Comparison of ENCODE assay signal across 23 cellular contexts in the genomic region with DNA sequence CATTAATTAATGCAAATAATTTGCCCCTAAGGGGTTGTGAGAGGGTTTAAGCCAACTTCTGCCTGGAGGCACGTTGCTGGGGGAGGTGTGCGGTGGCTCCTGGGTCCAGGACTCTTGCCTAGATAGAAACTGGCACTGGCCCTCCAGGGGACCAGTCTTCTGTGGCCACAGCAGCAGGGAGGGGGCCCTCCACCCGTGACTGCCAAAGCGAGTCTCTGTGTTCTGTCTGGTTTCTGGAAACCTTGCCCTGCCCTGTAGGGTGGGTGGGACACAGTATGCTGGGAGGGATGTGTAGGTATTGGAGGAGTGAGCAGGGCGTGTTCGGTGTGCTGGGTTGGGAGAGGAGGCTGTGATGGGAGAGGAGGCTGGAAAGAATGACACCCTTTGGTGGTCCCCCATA.
DNase-seq lines count a peak whose midpoint lies in the region; ATAC-seq, FAIRE-seq and TF ChIP-seq lines count a peak whose summit lies in the region.
"Had no signal": no experiment of that assay in that cellular context is flagged by ENCODE, and none has a peak within 500 bp of the region (broad histone marks: within the 10 kb centered on the region; RNA-seq: fewer than 3 reads in every experiment).

No MANE protein-coding gene starts in this region.

- no TSS peak for BruUV-seq in HepG2 (replicated peaks; lab: Mats Ljungman, UMichigan)

- TF ChIP-seq CTCF in right lobe of liver (IDR thresholded peaks at IDR 0.05) = no peak
- no peak for TF ChIP-seq CTCF in HepG2 (CRISPR knock-in tag; IDR thresholded peaks at IDR 0.05)
- TF ChIP-seq CTCF in coronary artery (IDR thresholded peaks at IDR 0.05) = no peak
- TF ChIP-seq CTCF in GM20000 (IDR thresholded peaks at IDR 0.05; ENCODE audit: extremely low read depth, missing control alignments) = no peak
- TF ChIP-seq CTCF in endothelial cell (IDR thresholded peaks at IDR 0.05; ENCODE audit: unreplicated experiment) = no peak

- CTCF ChIA-PET in HepG2 (lab: Yijun Ruan, JAX; ENCODE audit: low intra/inter-chr PET ratio, low total read pairs) = no interaction called here

- peaks cover 0 to 9% (median 0%) of the 10 kb centered on the region in 4 donors for H3K4me1 ChIP-seq in right lobe of liver
- H3K4me1 ChIP-seq in HepG2 (ENCODE audit: insufficient read depth, low read length) = peaks cover 23% of the 10 kb centered on the region

- POLR2A ChIA-PET in HepG2 (lab: Yijun Ruan, JAX) = interaction anchor here (1.4 kb wide), 1 partner anchor 31 kb away, joined by 3 read pairs; no protein-coding TSS in a partner anchor

- DNase-seq in right lobe of liver (peak in 2 of 3 donors; percentile 29 to 43), HepG2 (ENCODE audit: low spot score) (no peak), coronary artery (ENCODE audit: low spot score) (peak; percentile 68), mesenteric fat pad (ENCODE audit: low spot score) (peak; percentile 47), GM20000 (ENCODE audit: low spot score) (no peak), NCI-H748 (lab: John Stamatoyannopoulos, UW; ENCODE audit: unreplicated experiment) (no peak), endothelial cell (ENCODE audit: low spot score) (no peak)
- DNase-seq: activated CD4-positive, alpha-beta T cell treated with anti-CD3 and anti-CD28 coated beads, Interleukin-2, amount 10 ng/mL, durations not matched to agents 24 days and 14 days; activated gamma-delta T cell treated with Interleukin-2 at 50 U/mL for 16 hours; EL; GOT3; left ventricle myocardium superior; NCI-H1105; NCI-H2029 treated with DMSO at 0.1 percent for 48 hours; NCI-H345; OCI-M1; stimulated activated CD4-positive, alpha-beta T cell treated with anti-CD3 and anti-CD28 coated beads, Interleukin-4, amount 100 ng/mL, for 24 hours; T-helper 2 cell had no signal

- H3K27ac ChIP-seq in right lobe of liver (no peak overlapping the region), HepG2 (ENCODE audit: extremely low read length, insufficient read depth, low read length) (no peak overlapping the region), coronary artery (no peak overlapping the region)
- H3K27ac ChIP-seq: BLaER1 treated with 17β-estradiol and CSF1 and Interleukin-3, amounts not matched to agents 10 nM and 100 nM; body of pancreas; SJSA1 had no signal

- H3K27ac Mint-ChIP-seq in endothelial cell (ENCODE audit: unreplicated experiment) = no peak overlapping the region
- H3K27ac Mint-ChIP-seq: activated CD4-positive, alpha-beta T cell treated with anti-CD3 and anti-CD28 coated beads, Interleukin-2, amount 10 ng/mL, durations not matched to agents 24 days and 14 days had no signal

- no peaks in the 10 kb centered on the region for H3K27me3 Mint-ChIP-seq in endothelial cell (ENCODE audit: unreplicated experiment)

- no peak overlapping the region for H2AFZ ChIP-seq in HepG2 (ENCODE audit: low read length)

- H3K9me3 ChIP-seq in right lobe of liver (no peaks in the 10 kb centered on the region), HepG2 (ENCODE audit: low read length) (no peaks in the 10 kb centered on the region)
- H3K9me3 ChIP-seq: body of pancreas, mucosa of descending colon, SJSA1 had no signal

- H3K9ac ChIP-seq in HepG2 (ENCODE audit: insufficient read depth, low read depth, low read length) = no peak overlapping the region
- H3K9ac ChIP-seq: BLaER1 treated with 17β-estradiol and CSF1 and Interleukin-3, amounts not matched to agents 10 nM and 100 nM had no signal

- H3K9me3 Mint-ChIP-seq in endothelial cell (ENCODE audit: unreplicated experiment) = no peaks in the 10 kb centered on the region
- H3K9me3 Mint-ChIP-seq: activated CD4-positive, alpha-beta T cell treated with anti-CD3 and anti-CD28 coated beads, Interleukin-2, amount 10 ng/mL, durations not matched to agents 24 days and 14 days had no signal

- H3K4me3 ChIP-seq in right lobe of liver (no peak overlapping the region), HepG2 (replicated peaks in 1 of 3; ENCODE audit: insufficient read depth in 1 of 3, low read depth in 2 of 3, low read length in 3 of 3) (no peak overlapping the region), coronary artery (no peak overlapping the region)
- H3K4me3 ChIP-seq: BLaER1 treated with 17β-estradiol and CSF1 and Interleukin-3, amounts not matched to agents 10 nM and 100 nM; body of pancreas; mucosa of descending colon; SJSA1 had no signal

- WGBS in right lobe of liver (ENCODE audit: insufficient coverage, low coverage, low lambda C conversion rate, missing lambda C conversion rate) = 85% methylated on average over 2 of the region's 6 CpGs
- 99% methylated on average over 6 of the region's 6 CpGs for WGBS in HepG2 (ENCODE audit: low lambda C conversion rate)

- no peak overlapping the region for H3K4me2 ChIP-seq in HepG2 (ENCODE audit: low read depth, low read length)
- H3K4me2 ChIP-seq: BLaER1 treated with 17β-estradiol and CSF1 and Interleukin-3, amounts not matched to agents 10 nM and 100 nM had no signal

- TF ChIP-seq POLR2A in right lobe of liver (IDR thresholded peaks at IDR 0.05) = no peak
- no peak for TF ChIP-seq POLR2A in HepG2 (IDR thresholded peaks at IDR 0.05; ENCODE audit: insufficient read depth in 1 of 2, low read depth in 2 of 2, low read length in 2 of 2)

- H3K36me3 Mint-ChIP-seq in endothelial cell (ENCODE audit: low read depth, unreplicated experiment) = peaks cover 6% of the 10 kb centered on the region

- H3K4me3 Mint-ChIP-seq in endothelial cell (ENCODE audit: unreplicated experiment) = no peak overlapping the region
- H3K4me3 Mint-ChIP-seq: activated CD4-positive, alpha-beta T cell treated with anti-CD3 and anti-CD28 coated beads, Interleukin-2, amount 10 ng/mL, durations not matched to agents 24 days and 14 days had no signal

- H3K36me3 ChIP-seq in right lobe of liver (no peaks in the 10 kb centered on the region), HepG2 (replicated peaks in 1 of 2; ENCODE audit: control insufficient read depth in 1 of 2, insufficient read depth in 2 of 2, low read length in 2 of 2) (no peaks in the 10 kb centered on the region; a peak in 1 of 5 replicates)
- H3K36me3 ChIP-seq: SJSA1 had no signal

- H4K20me1 ChIP-seq in HepG2 (ENCODE audit: insufficient read depth, low read length) = no peaks in the 10 kb centered on the region

- intact Hi-C loops in right lobe of liver (cut with DNase I) (no loop called here), HepG2 (cut with micrococcal nuclease; ENCODE audit: unreplicated experiment) (no loop called here)

- ATAC-seq in right lobe of liver = peak in 1 of 4 donors; percentile 15
- no peak for ATAC-seq in HepG2
- ATAC-seq: body of pancreas, left ventricle myocardium superior, mucosa of descending colon had no signal

- TF ChIP-seq EP300 in HepG2 (IDR thresholded peaks at IDR 0.05; ENCODE audit: low read depth in 2 of 2, low read length in 2 of 2) = no peak
- no peak for TF ChIP-seq EP300 in HepG2 (CRISPR knock-in tag; IDR thresholded peaks at IDR 0.05; ENCODE audit: borderline replicate concordance)

- TF ChIP-seq RAD21 in HepG2 (CRISPR knock-in tag; IDR thresholded peaks at IDR 0.05) = no peak

- FAIRE-seq in HepG2 (lab: Jason Lieb, UNC) = no peak
- FAIRE-seq: endometrium had no signal

- in situ Hi-C loops in HepG2 (cut with HindIII; ENCODE audit: extremely low pct_ligation_motif_present, low pct_unique_long_range_greater_than_20kb) = no loop called here

- peaks cover 5% of the 10 kb centered on the region for H3K4me1 Mint-ChIP-seq in endothelial cell (ENCODE audit: unreplicated experiment)
- H3K4me1 Mint-ChIP-seq: activated CD4-positive, alpha-beta T cell treated with anti-CD3 and anti-CD28 coated beads, Interleukin-2, amount 10 ng/mL, durations not matched to agents 24 days and 14 days had no signal

- no peaks in the 10 kb centered on the region for H3K27me3 ChIP-seq in right lobe of liver
- H3K27me3 ChIP-seq in HepG2 (ENCODE audit: control insufficient read depth in 1 of 2, insufficient read depth in 2 of 2, low read length in 2 of 2) = no peaks in the 10 kb centered on the region
- H3K27me3 ChIP-seq: body of pancreas, SJSA1 had no signal

- H3K79me2 ChIP-seq in HepG2 (ENCODE audit: insufficient read depth, low read length) = no peaks in the 10 kb centered on the region

TF ChIP-seq in HepG2, 621 proteins besides CTCF, POLR2A, EP300 and RAD21 (continues in another document):
- TF ChIP-seq TAF15 (IDR thresholded peaks at IDR 0.05; ENCODE audit: low read depth, low read length, poor library complexity, severe bottlenecking) (no peak), GATAD1 (CRISPR knock-in tag; IDR thresholded peaks at IDR 0.05) (no peak), ZNF577 (CRISPR knock-in tag; IDR thresholded peaks at IDR 0.05; ENCODE audit: borderline replicate concordance, low read depth) (no peak), MEF2D (CRISPR knock-in tag; IDR thresholded peaks at IDR 0.05) (no peak), ZNF841 (CRISPR knock-in tag; IDR thresholded peaks at IDR 0.05; ENCODE audit: borderline replicate concordance) (no peak), RELA (CRISPR knock-in tag; IDR thresholded peaks at IDR 0.05) (no peak), ARNT2 (CRISPR knock-in tag; IDR thresholded peaks at IDR 0.05; ENCODE audit: low read depth) (no peak), KMT2B (CRISPR knock-in tag; IDR thresholded peaks at IDR 0.05) (no peak), NFKB2 (CRISPR knock-in tag; IDR thresholded peaks at IDR 0.05; ENCODE audit: borderline replicate concordance) (no peak), HCFC1 (IDR thresholded peaks at IDR 0.05; ENCODE audit: low read depth, low read length) (no peak), HMG20B (CRISPR knock-in tag; conservative IDR thresholded peaks at IDR 0.05) (no peak)
- TF ChIP-seq, protein P1, sequence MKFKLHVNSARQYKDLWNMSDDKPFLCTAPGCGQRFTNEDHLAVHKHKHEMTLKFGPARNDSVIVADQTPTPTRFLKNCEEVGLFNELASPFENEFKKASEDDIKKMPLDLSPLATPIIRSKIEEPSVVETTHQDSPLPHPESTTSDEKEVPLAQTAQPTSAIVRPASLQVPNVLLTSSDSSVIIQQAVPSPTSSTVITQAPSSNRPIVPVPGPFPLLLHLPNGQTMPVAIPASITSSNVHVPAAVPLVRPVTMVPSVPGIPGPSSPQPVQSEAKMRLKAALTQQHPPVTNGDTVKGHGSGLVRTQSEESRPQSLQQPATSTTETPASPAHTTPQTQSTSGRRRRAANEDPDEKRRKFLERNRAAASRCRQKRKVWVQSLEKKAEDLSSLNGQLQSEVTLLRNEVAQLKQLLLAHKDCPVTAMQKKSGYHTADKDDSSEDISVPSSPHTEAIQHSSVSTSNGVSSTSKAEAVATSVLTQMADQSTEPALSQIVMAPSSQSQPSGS (CRISPR knock-in tag; IDR thresholded peaks at IDR 0.05) = no peak

Comparison
In these comparisons a context has a peak if more than half of its experiments do, and no peak if none do; other contexts are left out.
1. DNase-seq: peak in right lobe of liver (2 of 3), coronary artery (single experiment) and mesenteric fat pad (single experiment); none in HepG2 (single experiment), GM20000 (single experiment), NCI-H748 (single experiment) and endothelial cell (single experiment).